ENCODE assay signal across 1 cellular context in genomic region chr10:88756660-88757059, GRCh38.
TF ChIP-seq lines count a peak whose summit lies in the region.

No MANE protein-coding gene starts in this region.

TF ChIP-seq in GM23338, 12 proteins besides CTCF, POLR2A, EP300 and RAD21 (continued from another document):
- TF ChIP-seq ZNF462 (CRISPR knock-in tag; IDR thresholded peaks at IDR 0.05) (no peak), REST (IDR thresholded peaks at IDR 0.05; ENCODE audit: unreplicated experiment) (no peak), EZH2phosphoT487 (IDR thresholded peaks at IDR 0.05; ENCODE audit: unreplicated experiment) (no peak), STAT1 (IDR thresholded peaks at IDR 0.05; ENCODE audit: unreplicated experiment) (no peak), ZNF331 (CRISPR knock-in tag; IDR thresholded peaks at IDR 0.05; ENCODE audit: low read depth) (no peak), JUNB (IDR thresholded peaks at IDR 0.05; ENCODE audit: unreplicated experiment) (no peak)
TF ChIP-seq in GM23338: peak in this region for 0.
